8 cellular contexts compared by ENCODE assay signal in the genomic region with DNA sequence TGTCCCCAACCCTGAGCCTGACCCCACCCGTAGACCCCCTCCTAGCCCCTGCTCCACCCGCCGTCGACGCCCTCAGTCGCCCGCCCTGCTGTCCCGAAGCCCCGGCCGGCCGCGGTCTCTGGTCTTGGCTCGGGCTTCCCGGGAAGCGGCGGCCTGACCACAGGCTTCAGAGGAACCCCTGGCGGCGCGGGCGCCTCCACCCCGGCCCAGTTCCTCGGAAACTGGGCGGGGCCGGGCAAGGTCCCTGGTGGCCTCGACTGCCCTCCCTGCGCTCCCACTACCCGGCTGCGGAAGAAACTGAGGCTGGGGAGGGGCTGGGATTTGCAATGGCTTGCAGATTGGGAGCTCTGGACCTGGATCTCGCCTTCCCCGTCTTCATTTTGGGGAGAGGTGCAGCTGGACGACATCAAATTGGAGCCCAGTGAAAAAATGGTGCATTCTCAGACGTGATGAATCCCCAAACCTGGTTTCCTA. TPM values are rescaled to one million over a fixed set of nuclear protein-coding genes. Genes with fewer than 3 reads are reported as not detected.
A peak's percentile ranks its signal among the peaks of the same experiment; 100 is the strongest.
DNase-seq lines count a peak whose midpoint lies in the region; ATAC-seq and TF ChIP-seq lines count a peak whose summit lies in the region.

No MANE protein-coding gene starts in this region.

- H3K27me3 Mint-ChIP-seq in brain: peaks cover 43% of the 10 kb centered on the region

- H3K4me3 Mint-ChIP-seq in brain: peak overlapping the region; percentile 87 to 97 (median 89)

- no peaks in the 10 kb centered on the region for H3K36me3 Mint-ChIP-seq in brain

- TF ChIP-seq CTCF in brain (conservative IDR thresholded peaks at IDR 0.05): no peak

- TF ChIP-seq POLR2A in erythroblast (IDR thresholded peaks at IDR 0.05; ENCODE audit: low read length): no peak

- ATAC-seq in HG02938 (IDR thresholded peaks at IDR 0.05; ENCODE audit: unreplicated experiment): no peak

- H3K9me3 Mint-ChIP-seq in brain: no peaks in the 10 kb centered on the region

- H3K4me1 Mint-ChIP-seq in brain: peaks cover 26% of the 10 kb centered on the region

- peak overlapping the region; percentile 88 to 98 (median 95) for H3K27ac Mint-ChIP-seq in brain

- DNase-seq in GM03348 (ENCODE audit: low spot score): peak; percentile 88
- DNase-seq in OCI-M1 (lab: John Stamatoyannopoulos, UW): peak; percentile 82
- DNase-seq in erythroblast (lab: John Stamatoyannopoulos, UW): no peak
- no peak for DNase-seq in NCI-H1092 (lab: John Stamatoyannopoulos, UW)

- peak overlapping the region; percentile 81 to 100 (median 95) for H3K27ac ChIP-seq in skin epidermis

- no peaks in the 10 kb centered on the region for H3K9me3 ChIP-seq in iPS-18c (ENCODE audit: control insufficient read depth, insufficient read depth, low read length)

- H3K4me3 ChIP-seq in iPS-18c (ENCODE audit: insufficient read depth, low read depth, low read length) (peak overlapping the region; percentile 72), skin epidermis (peak overlapping the region; percentile 52 to 85 (median 72))

RNA-seq across cellular contexts. Expression of a gene that starts 0.7 kb away (rescaled TPM):
- polyA plus RNA-seq in brain (ENCODE audit: insufficient read depth, low read depth, low replicate concordance): 2.2 TPM

RNA-seq across cellular contexts. Expression of a gene that starts 12.4 kb away (rescaled TPM):
- not detected for polyA plus RNA-seq in brain (ENCODE audit: insufficient read depth, low read depth, low replicate concordance)

RNA-seq across cellular contexts. Expression of a gene that starts 16.7 kb away (rescaled TPM):
- not detected for polyA plus RNA-seq in brain (ENCODE audit: insufficient read depth, low read depth, low replicate concordance)

RNA-seq across cellular contexts. Expression of a gene that starts 19.6 kb away (rescaled TPM):
- polyA plus RNA-seq in brain (ENCODE audit: insufficient read depth, low read depth, low replicate concordance): not detected

RNA-seq across cellular contexts. Expression of a gene that starts 24.4 kb away (rescaled TPM):
- not detected for polyA plus RNA-seq in brain (ENCODE audit: insufficient read depth, low read depth, low replicate concordance)

Comparison
In these comparisons a context has a peak if more than half of its experiments do, and no peak if none do; other contexts are left out.
1. DNase-seq: peak in GM03348 (single experiment) and OCI-M1 (single experiment); none in erythroblast (0 of 2) and NCI-H1092 (single experiment).